1 cellular context compared by ENCODE assay signal in genomic region chr14:61331992-61332657, GRCh38.
TF ChIP-seq lines count a peak whose summit lies in the region.

No MANE protein-coding gene starts in this region.

TF ChIP-seq in GM23338, 12 proteins besides CTCF, POLR2A, EP300 and RAD21 (continued from another document):
- TF ChIP-seq ZNF462 (CRISPR knock-in tag; IDR thresholded peaks at IDR 0.05) (no peak), EZH2phosphoT487 (IDR thresholded peaks at IDR 0.05; ENCODE audit: unreplicated experiment) (no peak), ZNF331 (CRISPR knock-in tag; IDR thresholded peaks at IDR 0.05; ENCODE audit: low read depth) (no peak), CREB1 (CRISPR knock-in tag; IDR thresholded peaks at IDR 0.05; ENCODE audit: low read depth) (no peak), NANOG (IDR thresholded peaks at IDR 0.05; ENCODE audit: borderline replicate concordance) (no peak), REST (IDR thresholded peaks at IDR 0.05; ENCODE audit: unreplicated experiment) (no peak), JUNB (IDR thresholded peaks at IDR 0.05; ENCODE audit: unreplicated experiment) (no peak)
